1 cellular context compared by ENCODE assay signal in the genomic region with DNA sequence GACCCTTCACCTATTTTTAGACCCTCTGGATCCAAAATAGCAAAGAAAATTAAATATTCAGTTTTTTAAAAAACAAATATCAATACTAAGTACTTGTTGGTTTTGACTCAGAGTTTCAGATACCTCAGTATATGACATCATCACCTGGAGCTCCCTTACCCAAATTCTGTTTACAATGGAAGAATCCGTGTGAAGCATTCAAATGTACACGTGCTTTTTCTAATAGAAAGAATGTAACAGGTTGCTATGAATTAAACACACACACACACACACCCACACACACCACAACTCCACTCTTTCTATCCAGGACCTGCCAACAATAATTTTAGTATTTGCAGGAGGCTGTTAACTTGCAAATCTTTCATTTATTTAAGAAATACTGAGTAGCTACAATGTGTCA.
TF ChIP-seq lines count a peak whose summit lies in the region.

No MANE protein-coding gene starts in this region.

TF ChIP-seq in HepG2, 621 proteins besides CTCF, POLR2A, EP300 and RAD21:
- TF ChIP-seq, protein P1, sequence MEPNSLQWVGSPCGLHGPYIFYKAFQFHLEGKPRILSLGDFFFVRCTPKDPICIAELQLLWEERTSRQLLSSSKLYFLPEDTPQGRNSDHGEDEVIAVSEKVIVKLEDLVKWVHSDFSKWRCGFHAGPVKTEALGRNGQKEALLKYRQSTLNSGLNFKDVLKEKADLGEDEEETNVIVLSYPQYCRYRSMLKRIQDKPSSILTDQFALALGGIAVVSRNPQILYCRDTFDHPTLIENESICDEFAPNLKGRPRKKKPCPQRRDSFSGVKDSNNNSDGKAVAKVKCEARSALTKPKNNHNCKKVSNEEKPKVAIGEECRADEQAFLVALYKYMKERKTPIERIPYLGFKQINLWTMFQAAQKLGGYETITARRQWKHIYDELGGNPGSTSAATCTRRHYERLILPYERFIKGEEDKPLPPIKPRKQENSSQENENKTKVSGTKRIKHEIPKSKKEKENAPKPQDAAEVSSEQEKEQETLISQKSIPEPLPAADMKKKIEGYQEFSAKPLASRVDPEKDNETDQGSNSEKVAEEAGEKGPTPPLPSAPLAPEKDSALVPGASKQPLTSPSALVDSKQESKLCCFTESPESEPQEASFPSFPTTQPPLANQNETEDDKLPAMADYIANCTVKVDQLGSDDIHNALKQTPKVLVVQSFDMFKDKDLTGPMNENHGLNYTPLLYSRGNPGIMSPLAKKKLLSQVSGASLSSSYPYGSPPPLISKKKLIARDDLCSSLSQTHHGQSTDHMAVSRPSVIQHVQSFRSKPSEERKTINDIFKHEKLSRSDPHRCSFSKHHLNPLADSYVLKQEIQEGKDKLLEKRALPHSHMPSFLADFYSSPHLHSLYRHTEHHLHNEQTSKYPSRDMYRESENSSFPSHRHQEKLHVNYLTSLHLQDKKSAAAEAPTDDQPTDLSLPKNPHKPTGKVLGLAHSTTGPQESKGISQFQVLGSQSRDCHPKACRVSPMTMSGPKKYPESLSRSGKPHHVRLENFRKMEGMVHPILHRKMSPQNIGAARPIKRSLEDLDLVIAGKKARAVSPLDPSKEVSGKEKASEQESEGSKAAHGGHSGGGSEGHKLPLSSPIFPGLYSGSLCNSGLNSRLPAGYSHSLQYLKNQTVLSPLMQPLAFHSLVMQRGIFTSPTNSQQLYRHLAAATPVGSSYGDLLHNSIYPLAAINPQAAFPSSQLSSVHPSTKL (CRISPR knock-in tag; IDR thresholded peaks at IDR 0.05) = 0 out of 2 replicates have a peak, but pooled peaks have one; percentile 9
- TF ChIP-seq ZNF772 (CRISPR knock-in tag; IDR thresholded peaks at IDR 0.05) = no peak
- no peak for TF ChIP-seq KDM1A (CRISPR knock-in tag; IDR thresholded peaks at IDR 0.05)
- 0 out of 2 replicates have a peak, but pooled peaks have one; percentile 6 for TF ChIP-seq THAP11 (CRISPR knock-in tag; IDR thresholded peaks at IDR 0.05)
- no peak for TF ChIP-seq ZNF260 (CRISPR knock-in tag; IDR thresholded peaks at IDR 0.05; ENCODE audit: borderline replicate concordance, low read depth)
- no peak for TF ChIP-seq ZNF784 (CRISPR knock-in tag; IDR thresholded peaks at IDR 0.05; ENCODE audit: borderline replicate concordance)
- no peak for TF ChIP-seq CEBPG (CRISPR knock-in tag; IDR thresholded peaks at IDR 0.05)
- no peak for TF ChIP-seq PAWR (CRISPR knock-in tag; IDR thresholded peaks at IDR 0.05; ENCODE audit: borderline replicate concordance)
- TF ChIP-seq ZNF510 (CRISPR knock-in tag; IDR thresholded peaks at IDR 0.05; ENCODE audit: low read depth) = no peak
- TF ChIP-seq, protein P2, sequence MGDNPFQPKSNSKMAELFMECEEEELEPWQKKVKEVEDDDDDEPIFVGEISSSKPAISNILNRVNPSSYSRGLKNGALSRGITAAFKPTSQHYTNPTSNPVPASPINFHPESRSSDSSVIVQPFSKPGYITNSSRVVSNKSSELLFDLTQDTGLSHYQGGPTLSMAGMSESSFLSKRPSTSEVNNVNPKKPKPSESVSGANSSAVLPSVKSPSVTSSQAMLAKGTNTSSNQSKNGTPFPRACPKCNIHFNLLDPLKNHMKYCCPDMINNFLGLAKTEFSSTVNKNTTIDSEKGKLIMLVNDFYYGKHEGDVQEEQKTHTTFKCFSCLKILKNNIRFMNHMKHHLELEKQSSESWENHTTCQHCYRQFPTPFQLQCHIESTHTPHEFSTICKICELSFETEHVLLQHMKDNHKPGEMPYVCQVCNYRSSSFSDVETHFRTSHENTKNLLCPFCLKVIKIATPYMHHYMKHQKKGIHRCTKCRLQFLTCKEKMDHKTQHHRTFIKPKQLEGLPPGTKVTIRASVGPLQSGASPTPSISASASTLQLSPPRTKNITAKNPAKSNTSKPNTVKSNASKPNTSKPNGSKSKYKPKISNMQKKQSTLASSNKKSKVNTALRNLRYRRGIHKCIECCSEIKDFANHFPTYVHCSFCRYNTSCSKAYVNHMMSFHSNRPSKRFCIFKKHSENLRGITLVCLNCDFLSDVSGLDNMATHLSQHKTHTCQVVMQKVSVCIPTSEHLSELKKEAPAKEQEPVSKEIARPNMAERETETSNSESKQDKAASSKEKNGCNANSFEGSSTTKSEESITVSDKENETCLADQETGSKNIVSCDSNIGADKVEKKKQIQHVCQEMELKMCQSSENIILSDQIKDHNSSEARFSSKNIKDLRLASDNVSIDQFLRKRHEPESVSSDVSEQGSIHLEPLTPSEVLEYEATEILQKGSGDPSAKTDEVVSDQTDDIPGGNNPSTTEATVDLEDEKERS (CRISPR knock-in tag; IDR thresholded peaks at IDR 0.05) = no peak
- no peak for TF ChIP-seq ZNF292 (CRISPR knock-in tag; IDR thresholded peaks at IDR 0.05; ENCODE audit: borderline replicate concordance, low read depth)
- TF ChIP-seq POLR2G (IDR thresholded peaks at IDR 0.05; ENCODE audit: low read depth, low read length) = no peak
- no peak for TF ChIP-seq CHCHD3 (CRISPR knock-in tag; IDR thresholded peaks at IDR 0.05)
- peak; percentile 41; the same call in 1 of the 2 replicates for TF ChIP-seq RXRB (CRISPR knock-in tag; IDR thresholded peaks at IDR 0.05; ENCODE audit: borderline replicate concordance)
- TF ChIP-seq ZBTB7A (CRISPR knock-in tag; IDR thresholded peaks at IDR 0.05) = no peak
- TF ChIP-seq PTBP1 (IDR thresholded peaks at IDR 0.05; ENCODE audit: low read depth, low read length, poor library complexity, severe bottlenecking) = no peak
- TF ChIP-seq, protein P3, sequence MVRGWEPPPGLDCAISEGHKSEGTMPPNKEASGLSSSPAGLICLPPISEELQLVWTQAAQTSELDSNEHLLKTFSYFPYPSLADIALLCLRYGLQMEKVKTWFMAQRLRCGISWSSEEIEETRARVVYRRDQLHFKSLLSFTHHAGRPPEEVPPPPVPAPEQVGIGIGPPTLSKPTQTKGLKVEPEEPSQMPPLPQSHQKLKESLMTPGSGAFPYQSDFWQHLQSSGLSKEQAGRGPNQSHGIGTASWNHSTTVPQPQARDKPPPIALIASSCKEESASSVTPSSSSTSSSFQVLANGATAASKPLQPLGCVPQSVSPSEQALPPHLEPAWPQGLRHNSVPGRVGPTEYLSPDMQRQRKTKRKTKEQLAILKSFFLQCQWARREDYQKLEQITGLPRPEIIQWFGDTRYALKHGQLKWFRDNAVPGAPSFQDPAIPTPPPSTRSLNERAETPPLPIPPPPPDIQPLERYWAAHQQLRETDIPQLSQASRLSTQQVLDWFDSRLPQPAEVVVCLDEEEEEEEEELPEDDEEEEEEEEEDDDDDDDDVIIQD (CRISPR knock-in tag; IDR thresholded peaks at IDR 0.05; ENCODE audit: low read depth) = peak; percentile 20; the same call in 1 of the 2 replicates
- TF ChIP-seq GATAD1 (CRISPR knock-in tag; IDR thresholded peaks at IDR 0.05) = no peak
- TF ChIP-seq CREB1 (IDR thresholded peaks at IDR 0.05) = peak; percentile 55; the same call in 1 of the 2 replicates
- no peak for TF ChIP-seq CREB1 (CRISPR knock-in tag; IDR thresholded peaks at IDR 0.05)
- no peak for TF ChIP-seq ZBTB3 (CRISPR knock-in tag; IDR thresholded peaks at IDR 0.05; ENCODE audit: borderline replicate concordance, low read depth)
- no peak for TF ChIP-seq ZFY (CRISPR knock-in tag; IDR thresholded peaks at IDR 0.05)
- TF ChIP-seq ZBTB20 (CRISPR knock-in tag; IDR thresholded peaks at IDR 0.05; ENCODE audit: borderline replicate concordance, low read depth) = no peak
- no peak for TF ChIP-seq HIVEP1 (CRISPR knock-in tag; IDR thresholded peaks at IDR 0.05)
- no peak for TF ChIP-seq ZFAT (CRISPR knock-in tag; conservative IDR thresholded peaks at IDR 0.05)
- TF ChIP-seq MAFF (IDR thresholded peaks at IDR 0.05; ENCODE audit: low read depth, low read length) = no peak
- no peak for TF ChIP-seq ZNF720 (CRISPR knock-in tag; IDR thresholded peaks at IDR 0.05)
- TF ChIP-seq ATF7 (IDR thresholded peaks at IDR 0.05) = peak; percentile 88
- no peak for TF ChIP-seq ATF7 (CRISPR knock-in tag; IDR thresholded peaks at IDR 0.05)
- no peak for TF ChIP-seq ZNF18 (CRISPR knock-in tag; IDR thresholded peaks at IDR 0.05; ENCODE audit: insufficient replicate concordance)
- TF ChIP-seq HHEX (CRISPR knock-in tag; IDR thresholded peaks at IDR 0.05) = no peak
- TF ChIP-seq ZNF788 (CRISPR knock-in tag; IDR thresholded peaks at IDR 0.05; ENCODE audit: borderline replicate concordance) = no peak
- no peak for TF ChIP-seq ZNF407 (CRISPR knock-in tag; IDR thresholded peaks at IDR 0.05; ENCODE audit: not compliant biosample characterization)
TF ChIP-seq in HepG2: peak in this region for 6.
